Comparison of ENCODE assay signal across 21 cellular contexts in the genomic region with DNA sequence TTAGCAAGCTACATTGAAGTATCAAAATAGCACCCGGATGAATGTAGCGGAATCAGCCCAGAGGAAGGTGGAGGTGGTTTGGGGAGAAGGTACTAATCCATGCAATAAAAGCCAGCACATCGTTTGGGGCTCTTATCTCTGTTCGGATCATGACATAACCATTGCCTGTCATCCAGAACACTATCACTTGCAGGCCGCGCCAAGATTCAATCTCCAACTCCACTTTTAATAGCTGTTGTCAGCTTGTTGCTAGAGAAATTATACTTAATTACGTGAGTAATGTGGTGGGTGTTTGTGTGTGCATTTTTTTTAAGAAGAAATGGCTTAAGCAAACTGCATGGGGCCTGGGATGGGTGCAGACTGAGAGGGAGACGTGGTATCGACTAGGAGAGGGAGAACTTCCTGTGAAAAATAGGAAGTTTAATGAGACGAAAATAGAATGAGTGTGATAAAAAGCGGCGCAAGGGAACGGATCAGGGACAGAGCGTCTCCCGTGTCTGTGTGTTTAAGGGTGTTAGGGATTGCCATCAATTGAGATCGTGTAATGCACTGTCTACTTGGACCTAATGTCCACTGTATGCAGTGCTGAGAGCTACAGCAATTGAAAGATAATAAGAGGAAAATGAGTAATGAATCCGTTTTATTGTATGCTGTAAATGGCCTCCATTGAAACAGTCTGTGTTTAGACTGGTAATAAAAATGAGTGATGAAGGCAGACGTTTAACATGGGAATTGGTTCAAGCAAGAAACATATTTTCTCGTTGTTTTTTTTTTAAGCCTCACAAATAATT. TPM values are rescaled to one million over a fixed set of nuclear protein-coding genes. Genes with fewer than 3 reads are reported as not detected.
DNase-seq lines count a peak whose midpoint lies in the region; ATAC-seq, FAIRE-seq and TF ChIP-seq lines count a peak whose summit lies in the region.
"Had no signal": no experiment of that assay in that cellular context is flagged by ENCODE, and none has a peak within 500 bp of the region (broad histone marks: within the 10 kb centered on the region; RNA-seq: fewer than 3 reads in every experiment).

No MANE protein-coding gene starts in this region.

- H3K9me3 ChIP-seq in liver (ENCODE audit: control insufficient read depth in 4 of 4, low read length in 3 of 4) (no peaks in the 10 kb centered on the region), HepG2 (ENCODE audit: low read length) (no peaks in the 10 kb centered on the region), H1 (ENCODE audit: insufficient read depth in 2 of 2, low read depth in 1 of 2, low read length in 1 of 2) (no peaks in the 10 kb centered on the region), BE2C (no peaks in the 10 kb centered on the region)
- H3K9me3 ChIP-seq: gastrocnemius medialis, neutrophil, tibial artery had no signal

- POLR2A ChIA-PET in HepG2 (lab: Yijun Ruan, JAX) (no interaction called here), H1 (lab: Charles Lee; ENCODE audit: partially characterized antibody) (no interaction called here)

- TF ChIP-seq RAD21 in liver (IDR thresholded peaks at IDR 0.05), result no peak
- no peak for TF ChIP-seq RAD21 in HepG2 (CRISPR knock-in tag; IDR thresholded peaks at IDR 0.05)
- TF ChIP-seq RAD21 in H1 (IDR thresholded peaks at IDR 0.05 in 1 of 2, conservative IDR thresholded peaks at IDR 0.05 in 1 of 2; ENCODE audit: low read depth in 2 of 2, low read length in 2 of 2), result no peak

- H2BK15ac ChIP-seq in H1 (ENCODE audit: low read length), result no peak overlapping the region

- no peaks in the 10 kb centered on the region for H3K79me1 ChIP-seq in H1 (ENCODE audit: low read depth, low read length)

- no peak overlapping the region for H3K27ac ChIP-seq in liver (ENCODE audit: low read depth in 1 of 2, low read length in 2 of 2)
- no peak overlapping the region for H3K27ac ChIP-seq in HepG2 (ENCODE audit: extremely low read length, insufficient read depth, low read length)
- H3K27ac ChIP-seq in H1 (ENCODE audit: low read depth, low read length), result no peak overlapping the region
- H3K27ac ChIP-seq: brain microvascular endothelial cell, coronary artery, gastrocnemius medialis, neutrophil, tibial artery had no signal

- H3K27me3 ChIP-seq in liver (ENCODE audit: control insufficient read depth in 4 of 4, insufficient read depth in 4 of 4, low read length in 3 of 4) (peaks cover 0 to 5% (median 0%) of the 10 kb centered on the region in 4 donors), HepG2 (ENCODE audit: control insufficient read depth in 1 of 2, insufficient read depth in 2 of 2, low read length in 2 of 2) (peaks cover 1 to 33% of the 10 kb centered on the region in 2 experiments; a peak in 4 of 5 replicates), H1 (replicated peaks in 1 of 4; ENCODE audit: control insufficient read depth in 3 of 4, extremely low read depth in 1 of 4, insufficient read depth in 3 of 4, low read length in 3 of 4) (no peaks in the 10 kb centered on the region), BE2C (peaks cover 37% of the 10 kb centered on the region)
- H3K27me3 ChIP-seq: brain microvascular endothelial cell had no signal

- H4K20me1 ChIP-seq in HepG2 (ENCODE audit: insufficient read depth, low read length), result no peaks in the 10 kb centered on the region
- no peaks in the 10 kb centered on the region for H4K20me1 ChIP-seq in H1 (replicated peaks in 1 of 2; ENCODE audit: control insufficient read depth in 1 of 2, insufficient read depth in 2 of 2, low read length in 2 of 2)

- H2BK120ac ChIP-seq in H1 (replicated peaks; ENCODE audit: low read depth, low read length), result no peak overlapping the region

- H3K9ac ChIP-seq in liver (ENCODE audit: low read depth in 1 of 2, low read length in 2 of 2) (no peak overlapping the region), HepG2 (ENCODE audit: insufficient read depth, low read depth, low read length) (no peak overlapping the region), H1 (replicated peaks in 1 of 4; ENCODE audit: extremely low read depth in 1 of 4, low read depth in 3 of 4, low read length in 3 of 4) (no peak overlapping the region)

- in situ Hi-C loops in HepG2 (cut with HindIII; ENCODE audit: extremely low pct_ligation_motif_present, low pct_unique_long_range_greater_than_20kb), result no loop called here

- no peak overlapping the region for H3K4ac ChIP-seq in H1 (replicated peaks; ENCODE audit: insufficient read length, low read depth, low read length)

- intact Hi-C loops in HepG2 (cut with micrococcal nuclease; ENCODE audit: unreplicated experiment), result no loop called here

- WGBS in liver, result 60% methylated on average over 19 of the region's 19 CpGs
- 39% methylated on average over 19 of the region's 19 CpGs for WGBS in HepG2 (ENCODE audit: low lambda C conversion rate)
- WGBS in H1 (ENCODE audit: extremely low coverage in 1 of 2, insufficient coverage in 1 of 2, insufficient read length in 1 of 2, insufficient replicate concordance in 2 of 2, low coverage in 1 of 2, low lambda C conversion rate in 2 of 2, missing lambda C conversion rate in 1 of 2), 2 experiments, result 88 to 98% methylated on average over 5 to 19 of the region's 19 CpGs

- H4K8ac ChIP-seq in H1 (ENCODE audit: extremely low read depth, insufficient read depth, low read length), result no peak overlapping the region

- H3K4me2 ChIP-seq in HepG2 (ENCODE audit: low read depth, low read length) (no peak overlapping the region), H1 (ENCODE audit: insufficient read depth in 1 of 2, low read depth in 2 of 2, low read length in 2 of 2) (no peak overlapping the region)

- H2BK20ac ChIP-seq in H1 (ENCODE audit: low read length), result no peak overlapping the region

- no peak for TF ChIP-seq POLR2A in HepG2 (IDR thresholded peaks at IDR 0.05; ENCODE audit: insufficient read depth in 1 of 2, low read depth in 2 of 2, low read length in 2 of 2)
- TF ChIP-seq POLR2A in H1 (IDR thresholded peaks at IDR 0.05; ENCODE audit: control extremely low read depth in 1 of 2, low read depth in 2 of 2, low read length in 2 of 2), result no peak

- H3K36me3 ChIP-seq in liver (ENCODE audit: control insufficient read depth in 4 of 4, insufficient read depth in 3 of 4, low read depth in 1 of 4, low read length in 3 of 4) (no peaks in the 10 kb centered on the region), HepG2 (replicated peaks in 1 of 2; ENCODE audit: control insufficient read depth in 1 of 2, insufficient read depth in 2 of 2, low read length in 2 of 2) (no peaks in the 10 kb centered on the region), H1 (ENCODE audit: control insufficient read depth in 2 of 4, insufficient read depth in 4 of 4, low read length in 3 of 4) (no peaks in the 10 kb centered on the region), BE2C (no peaks in the 10 kb centered on the region)
- H3K36me3 ChIP-seq: brain microvascular endothelial cell, gastrocnemius medialis, neutrophil, tibial artery had no signal

- H3K4me3 ChIP-seq in liver (ENCODE audit: low read depth in 1 of 3, low read length in 3 of 3) (no peak overlapping the region), HepG2 (replicated peaks in 1 of 3; ENCODE audit: insufficient read depth in 1 of 3, low read depth in 2 of 3, low read length in 3 of 3) (no peak overlapping the region), H1 (ENCODE audit: extremely low read depth in 1 of 4, insufficient read depth in 2 of 4, low read depth in 3 of 4, low read length in 4 of 4) (no peak overlapping the region), BE2C (ENCODE audit: low read depth, low read length) (no peak overlapping the region)
- H3K4me3 ChIP-seq: coronary artery, gastrocnemius medialis, tibial artery had no signal

- BruUV-seq in HepG2 (replicated peaks; lab: Mats Ljungman, UMichigan), result no TSS peak

- no peaks in the 10 kb centered on the region for H3K4me1 ChIP-seq in liver (ENCODE audit: control insufficient read depth in 4 of 4, insufficient read depth in 4 of 4, low read length in 3 of 4)
- H3K4me1 ChIP-seq in HepG2 (ENCODE audit: insufficient read depth, low read length), result no peaks in the 10 kb centered on the region
- H3K4me1 ChIP-seq in H1 (replicated peaks in 1 of 4; ENCODE audit: control insufficient read depth in 3 of 4, insufficient read depth in 4 of 4, low read length in 3 of 4), result peaks cover 0 to 12% (median 2%) of the 10 kb centered on the region in 4 experiments; a peak in 5 of 7 replicates
- no peaks in the 10 kb centered on the region for H3K4me1 ChIP-seq in BE2C
- H3K4me1 ChIP-seq: gastrocnemius medialis, tibial artery had no signal

- TF ChIP-seq CTCF in liver (IDR thresholded peaks at IDR 0.05; ENCODE audit: low read depth, low read length, missing input control) (no peak), HepG2 (CRISPR knock-in tag; IDR thresholded peaks at IDR 0.05) (no peak), H1 (IDR thresholded peaks at IDR 0.05; ENCODE audit: control extremely low read depth in 1 of 3, insufficient read depth in 1 of 3, low read depth in 1 of 3, low read length in 3 of 3) (no peak), BE2C (IDR thresholded peaks at IDR 0.05; ENCODE audit: low read depth, low read length) (no peak)

- no peak for FAIRE-seq in HepG2 (lab: Jason Lieb, UNC)
- FAIRE-seq in H1 (lab: Jason Lieb, UNC), result no peak

- H4K5ac ChIP-seq in H1 (ENCODE audit: insufficient read length, low read depth, low read length), result no peak overlapping the region

- 0 out of 2 replicates have a peak overlapping the region, but pooled peaks have one; percentile 80 for H2AK5ac ChIP-seq in H1 (ENCODE audit: low read depth, low read length)

- no peak overlapping the region for H2BK12ac ChIP-seq in H1 (ENCODE audit: low read depth, low read length)

- CTCF ChIA-PET in HepG2 (lab: Yijun Ruan, JAX; ENCODE audit: low intra/inter-chr PET ratio, low total read pairs), result no interaction called here
- CTCF ChIA-PET in H1 (lab: Charles Lee; ENCODE audit: partially characterized antibody), result interaction anchor here (0.6 to 1.3 kb wide), 3 partner anchors 14 to 87 kb away, joined by 3 read pairs; no protein-coding TSS in a partner anchor

- DNase-seq in HepG2 (ENCODE audit: low spot score), result no peak
- peak; percentile 29 to 55 for DNase-seq in NOMO-1 (lab: John Stamatoyannopoulos, UW; ENCODE audit: unreplicated experiment in 2 of 2)
- no peak for DNase-seq in H1 (ENCODE audit: low read depth in 1 of 2, low spot score in 2 of 2)
- DNase-seq in BE2C, result no peak
- no peak for DNase-seq in SKM-1 (lab: John Stamatoyannopoulos, UW; ENCODE audit: unreplicated experiment)
- DNase-seq: activated CD4-positive, CD25-positive, alpha-beta regulatory T cell; activated naive CD8-positive, alpha-beta T cell treated with anti-CD3 and anti-CD28 coated beads for 36 hours; brain microvascular endothelial cell; CD4-positive, alpha-beta memory T cell; gastrocnemius medialis; KG1; left cardiac atrium; stimulated activated CD4-positive, alpha-beta T cell treated with anti-CD3 and anti-CD28 coated beads, Interleukin-15, amount 100 ng/mL, for 24 hours; T-helper 17 cell; tibial artery had no signal

- H3K18ac ChIP-seq in H1 (ENCODE audit: extremely low read depth, low read length), result no peak overlapping the region

- no peak overlapping the region for H2AFZ ChIP-seq in HepG2 (ENCODE audit: low read length)
- no peak overlapping the region for H2AFZ ChIP-seq in H1 (ENCODE audit: low read length)

- H2BK5ac ChIP-seq in H1 (ENCODE audit: low read depth, low read length), result no peak overlapping the region

- TF ChIP-seq EP300 in HepG2 (IDR thresholded peaks at IDR 0.05; ENCODE audit: low read depth in 2 of 2, low read length in 2 of 2), result no peak
- no peak for TF ChIP-seq EP300 in HepG2 (CRISPR knock-in tag; IDR thresholded peaks at IDR 0.05; ENCODE audit: borderline replicate concordance)
- TF ChIP-seq EP300 in H1 (IDR thresholded peaks at IDR 0.05; ENCODE audit: borderline replicate concordance in 1 of 2, low read depth in 2 of 2, low read length in 2 of 2), result no peak

- no peak overlapping the region for H4K91ac ChIP-seq in H1 (replicated peaks; ENCODE audit: insufficient read length, low read length)

- no peak overlapping the region for H3K56ac ChIP-seq in H1 (replicated peaks; ENCODE audit: insufficient read length, low read depth, low read length)

- H3K79me2 ChIP-seq in HepG2 (ENCODE audit: insufficient read depth, low read length), result no peaks in the 10 kb centered on the region
- no peaks in the 10 kb centered on the region for H3K79me2 ChIP-seq in H1 (ENCODE audit: control insufficient read depth in 1 of 2, insufficient read depth in 2 of 2, low read length in 2 of 2)

- H3K14ac ChIP-seq in H1 (ENCODE audit: insufficient read length), result no peak overlapping the region

- H3K23me2 ChIP-seq in H1 (ENCODE audit: low read depth, low read length), result no peaks in the 10 kb centered on the region

- ATAC-seq in HepG2 (no peak), GM18909 (IDR thresholded peaks at IDR 0.05; ENCODE audit: poor library complexity, unreplicated experiment) (no peak), HG02884 (IDR thresholded peaks at IDR 0.05; ENCODE audit: unreplicated experiment) (no peak)
- ATAC-seq: gastrocnemius medialis; left cardiac atrium; stimulated activated memory B cell treated with anti-CD40 and anti-IgM and Interleukin-4, amounts not matched to agents 10 μg/mL and 1 μg/mL and 100 μg/mL, for 72 hours; T-helper 17 cell had no signal

- H3K23ac ChIP-seq in H1 (ENCODE audit: insufficient read length), result no peak overlapping the region

RNA-seq across cellular contexts. Expression of gene SFMBT2, which starts 27.6 kb away (rescaled TPM):
- total RNA-seq in liver (1 to 10 TPM; 2.3 to 2.8 TPM), HepG2 (2016; rRNA removed; fragmentation: Illumina TruSeq; extraction: Trizol) (0.02 and 0.04 TPM in 2 replicates)
- polyA plus RNA-seq in liver (under 1 TPM; 0.46 to 0.76 TPM), HepG2 (2011; rRNA removed) (0.01 TPM in 2 replicates), H1 (2011; rRNA removed) (2.9 and 3.4 TPM in 2 replicates)
- not detected in 2 replicates for total RNA-seq in HepG2 (2016; cell fraction: cytosol; rRNA removed; fragmentation: Illumina TruSeq; extraction: Trizol; ENCODE audit: low read depth)
- 0.02 TPM in 1 of 2 replicates, not detected in the other for total RNA-seq in HepG2 (2016; cell fraction: insoluble cytoplasmic fraction; rRNA removed; fragmentation: Illumina TruSeq; extraction: Trizol)
- total RNA-seq in HepG2 (2016; cell fraction: membrane; rRNA removed; fragmentation: Illumina TruSeq; extraction: Trizol), result not detected in 2 replicates
- total RNA-seq in HepG2 (2016; cell fraction: nucleus; rRNA removed; fragmentation: Illumina TruSeq; extraction: Trizol), result 0.03 TPM in 1 of 2 replicates, not detected in the other
- polyA plus RNA-seq in HepG2 (2011; cell fraction: cytosol; rRNA removed), result 0.01 TPM in 2 replicates
- polyA plus RNA-seq in HepG2 (2011; cell fraction: nucleus; rRNA removed), result 0.02 and 0.06 TPM in 2 replicates
- not detected in 2 replicates for polyA plus RNA-seq in HepG2 (2012)
- polyA plus RNA-seq in HepG2 (2016; cell fraction: cytosol; fragmentation: Illumina TruSeq; extraction: Trizol; ENCODE audit: low read depth), result not detected in 2 replicates
- polyA plus RNA-seq in HepG2 (2016; cell fraction: insoluble cytoplasmic fraction; fragmentation: Illumina TruSeq; extraction: Trizol; ENCODE audit: low read depth), result not detected in 2 replicates
- polyA plus RNA-seq in HepG2 (2016; cell fraction: membrane; fragmentation: Illumina TruSeq; extraction: Trizol; ENCODE audit: low read depth), result not detected in 2 replicates
- not detected in 2 replicates for polyA plus RNA-seq in HepG2 (2016; cell fraction: nucleus; fragmentation: Illumina TruSeq; extraction: Trizol; ENCODE audit: insufficient read depth, low read depth)
- 0.14 and 27.7 TPM in 2 replicates for polyA minus RNA-seq in HepG2 (2011; rRNA and poly(A)+ RNA removed; ENCODE audit: low replicate concordance)
- 0.09 and 0.69 TPM in 2 replicates for polyA minus RNA-seq in HepG2 (2011; cell fraction: cytosol; rRNA and poly(A)+ RNA removed)
- polyA minus RNA-seq in HepG2 (2011; cell fraction: nucleus; rRNA and poly(A)+ RNA removed), result 0.12 and 0.13 TPM in 2 replicates
- 8.6 and 11.0 TPM in 2 replicates for total RNA-seq in H1 (2021; fragmentation: NEBNext Ultra II Directional; extraction: Animal tissue kit (Norgen Biotek cat#: 25700))
- 3.7 TPM for polyA plus RNA-seq in H1 (2011; cell fraction: cytosol; rRNA removed)
- 9.6 TPM for polyA plus RNA-seq in H1 (2011; cell fraction: nucleus; rRNA removed)
- polyA plus RNA-seq in H1 (2012, experiment 1 of 2), result 2.8 to 5.2 TPM (median 4.2 TPM) in 4 replicates
- polyA plus RNA-seq in H1 (2012, experiment 2 of 2), result 0.37 TPM
- 2.7 TPM for polyA plus RNA-seq in H1 (2013, experiment 1 of 2)
- polyA plus RNA-seq in H1 (2013, experiment 2 of 2), result 2.6 TPM
- 10.4 and 10.8 TPM in 2 replicates for polyA minus RNA-seq in H1 (2011; rRNA and poly(A)+ RNA removed)
- polyA minus RNA-seq in H1 (2011; cell fraction: cytosol; rRNA and poly(A)+ RNA removed), result 5.7 TPM
- 21.6 TPM for polyA minus RNA-seq in H1 (2011; cell fraction: nucleus; rRNA and poly(A)+ RNA removed)
- polyA plus RNA-seq in BE2C (2012; ENCODE audit: insufficient read depth, insufficient read length, low read depth), result 14.7 TPM

Comparison
In these comparisons a context has a peak if more than half of its experiments do, and no peak if none do; other contexts are left out.
1. DNase-seq: peak in NOMO-1 (2 of 2); none in HepG2 (single experiment), H1 (0 of 2), BE2C (single experiment) and SKM-1 (single experiment).